1 cellular context compared by ENCODE assay signal in genomic region chr14:76352639-76353281, GRCh38.
TF ChIP-seq lines count a peak whose summit lies in the region.

No MANE protein-coding gene starts in this region.

TF ChIP-seq in H1, 55 proteins besides CTCF, POLR2A, EP300 and RAD21 (continued from another document):
- TF ChIP-seq RNF2 (IDR thresholded peaks at IDR 0.05; ENCODE audit: borderline replicate concordance, low read depth, low read length, missing control alignments, poor library complexity, severe bottlenecking) (no peak), JUND (IDR thresholded peaks at IDR 0.05; ENCODE audit: low read length) (peak; percentile 32; the same call in 1 of the 2 replicates)
